ENCODE assay signal across 22 cellular contexts in genomic region chr16:88296437-88297177, GRCh38.
"Had no signal": no experiment of that assay in that cellular context is flagged by ENCODE, and none has a peak within 500 bp of the region (broad histone marks: within the 10 kb centered on the region; RNA-seq: fewer than 3 reads in every experiment).

No MANE protein-coding gene starts in this region.

- H3K4me3 ChIP-seq: gastrocnemius medialis, heart left ventricle, left ventricle myocardium inferior, thyroid gland, vagina had no signal

- H3K9me3 Mint-ChIP-seq: activated B cell treated with CpG ODN at 0.5 μM for 24 hours; activated CD8-positive, alpha-beta T cell treated with anti-CD3 and anti-CD28 coated beads for 36 hours; activated naive CD8-positive, alpha-beta T cell treated with anti-CD3 and anti-CD28 coated beads, Interleukin-2, amount 50 U/mL, for 24 hours; activated T-helper 17 cell treated with anti-CD3 and anti-CD28 coated beads, Interleukin-2, amount 50 U/mL, for 72 hours; T-cell had no signal

- H3K27ac ChIP-seq: gastrocnemius medialis, heart left ventricle, left ventricle myocardium inferior, thyroid gland, vagina had no signal

- H3K4me1 ChIP-seq: gastrocnemius medialis, thyroid gland had no signal

- H3K4me1 Mint-ChIP-seq: activated B cell treated with CpG ODN at 0.5 μM for 24 hours; activated naive CD8-positive, alpha-beta T cell treated with anti-CD3 and anti-CD28 coated beads, Interleukin-2, amount 50 U/mL, for 24 hours; activated T-helper 17 cell treated with anti-CD3 and anti-CD28 coated beads, Interleukin-2, amount 50 U/mL, for 72 hours; T-cell had no signal

- DNase-seq: activated B cell treated with CpG ODN at 0.5 μM for 24 hours; activated CD4-positive, alpha-beta T cell treated with anti-CD3 and anti-CD28 coated beads for 4 hours; activated CD8-positive, alpha-beta T cell treated with anti-CD3 and anti-CD28 coated beads for 36 hours; activated naive CD4-positive, alpha-beta T cell treated with Interleukin-2 at 50 U/mL for 16 hours; activated naive CD8-positive, alpha-beta T cell treated with anti-CD3 and anti-CD28 coated beads, Interleukin-2, amount 50 U/mL, for 24 hours; activated T-cell treated with anti-CD3 and anti-CD28 coated beads, Interleukin-2, amount 50 U/mL, for 1 hour; cortex of kidney; gastrocnemius medialis; kidney glomerular epithelial cell; naive thymus-derived CD8-positive, alpha-beta T cell; stimulated activated CD4-positive, alpha-beta T cell treated with anti-CD3 and anti-CD28 coated beads, Interleukin-12 subunit alpha, Interleukin-12 subunit beta, amount 100 ng/mL, for 4 hours; stimulated activated CD4-positive, alpha-beta T cell treated with anti-CD3 and anti-CD28 coated beads, Interleukin-1b, Interleukin-23, amount 100 ng/mL, for 48 hours; stimulated activated CD8-positive, alpha-beta memory T cell treated with anti-CD3 and anti-CD28 coated beads, Interleukin-4, amount 100 ng/mL, for 48 hours; stimulated activated naive CD4-positive, alpha-beta T cell; T-cell; thyroid gland had no signal

- H3K36me3 ChIP-seq: gastrocnemius medialis, heart left ventricle, left ventricle myocardium inferior, thyroid gland, vagina had no signal

- H3K4me3 Mint-ChIP-seq: activated B cell treated with CpG ODN at 0.5 μM for 24 hours; activated CD8-positive, alpha-beta T cell treated with anti-CD3 and anti-CD28 coated beads for 36 hours; activated naive CD8-positive, alpha-beta T cell treated with anti-CD3 and anti-CD28 coated beads, Interleukin-2, amount 50 U/mL, for 24 hours; activated T-helper 17 cell treated with anti-CD3 and anti-CD28 coated beads, Interleukin-2, amount 50 U/mL, for 72 hours; memory B cell; naive thymus-derived CD8-positive, alpha-beta T cell; T-cell had no signal

- H3K36me3 Mint-ChIP-seq: brain; naive thymus-derived CD8-positive, alpha-beta T cell; T-cell had no signal

- H3K9me3 ChIP-seq: gastrocnemius medialis, heart left ventricle, left ventricle myocardium inferior, thyroid gland, vagina had no signal

- H3K27ac Mint-ChIP-seq: activated B cell treated with CpG ODN at 0.5 μM for 24 hours; activated CD8-positive, alpha-beta T cell treated with anti-CD3 and anti-CD28 coated beads for 36 hours; activated naive CD8-positive, alpha-beta T cell treated with anti-CD3 and anti-CD28 coated beads, Interleukin-2, amount 50 U/mL, for 24 hours; activated T-helper 17 cell treated with anti-CD3 and anti-CD28 coated beads, Interleukin-2, amount 50 U/mL, for 72 hours; memory B cell; naive thymus-derived CD8-positive, alpha-beta T cell had no signal

- ATAC-seq: activated CD8-positive, alpha-beta T cell treated with anti-CD3 and anti-CD28 coated beads for 36 hours; activated naive CD8-positive, alpha-beta T cell treated with anti-CD3 and anti-CD28 coated beads, Interleukin-2, amount 50 U/mL, for 24 hours; activated T-helper 17 cell treated with anti-CD3 and anti-CD28 coated beads, Interleukin-2, amount 50 U/mL, for 72 hours; gastrocnemius medialis; naive thymus-derived CD8-positive, alpha-beta T cell; T-cell had no signal

- H3K27me3 ChIP-seq: thyroid gland, vagina had no signal
